17 cellular contexts compared by ENCODE assay signal in the genomic region with DNA sequence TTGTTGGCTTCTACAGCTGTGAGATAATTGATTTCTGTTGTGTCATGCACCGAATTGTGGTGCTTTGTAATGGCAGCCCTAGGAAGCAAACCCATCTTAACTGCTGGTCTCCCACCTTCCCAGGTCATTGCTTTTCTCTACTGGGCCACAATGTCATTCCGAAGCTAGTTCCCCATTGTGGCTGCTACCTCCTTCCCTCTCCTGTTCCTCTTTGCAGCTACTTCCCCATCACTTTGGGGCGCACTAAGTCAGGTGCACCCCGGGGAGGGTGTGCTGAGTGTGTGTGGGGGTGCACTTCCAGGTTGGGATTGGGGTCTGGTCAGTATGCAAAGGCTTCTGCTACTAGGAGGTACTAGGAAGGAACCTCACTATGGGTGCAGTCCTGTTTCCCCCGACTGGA.
A peak's percentile ranks its signal among the peaks of the same experiment; 100 is the strongest.
DNase-seq lines count a peak whose midpoint lies in the region; ATAC-seq and TF ChIP-seq lines count a peak whose summit lies in the region.
"Had no signal": no experiment of that assay in that cellular context is flagged by ENCODE, and none has a peak within 500 bp of the region (broad histone marks: within the 10 kb centered on the region; RNA-seq: fewer than 3 reads in every experiment).

No MANE protein-coding gene starts in this region.

- 92 to 98% (median 94%) methylated on average over 5 of the region's 5 CpGs for WGBS in ovary, 3 donors

- H4K20me1 ChIP-seq in BLaER1 treated with 17β-estradiol and CSF1 and Interleukin-3, amounts not matched to agents 10 nM and 100 nM = no peaks in the 10 kb centered on the region; a peak in 1 of 22 replicates
- no peaks in the 10 kb centered on the region for H4K20me1 ChIP-seq in KMS-11 (ENCODE audit: insufficient read depth)

- H3K36me3 ChIP-seq in BLaER1 treated with 17β-estradiol and CSF1 and Interleukin-3, amounts not matched to agents 10 nM and 100 nM = no peaks in the 10 kb centered on the region
- H3K36me3 ChIP-seq in KMS-11 (ENCODE audit: insufficient read depth) (no peaks in the 10 kb centered on the region), ovary (no peaks in the 10 kb centered on the region)
- H3K36me3 ChIP-seq: heart right ventricle, MG63 had no signal

- H3K9me3 Mint-ChIP-seq in naive B cell = peaks cover 0 to 1% (median 0%) of the 10 kb centered on the region in 7 donors
- H3K9me3 Mint-ChIP-seq: neural crest cell had no signal

- 0 out of 20 replicates have a peak overlapping the region, but pooled peaks of 1 of the 10 experiments have one; percentile 37 for H3K4me3 ChIP-seq in BLaER1 treated with 17β-estradiol and CSF1 and Interleukin-3, amounts not matched to agents 10 nM and 100 nM
- no peak overlapping the region for H3K4me3 ChIP-seq in KMS-11 (IDR thresholded peaks at IDR 0.05; ENCODE audit: insufficient read depth, low read depth, low read length)
- H3K4me3 ChIP-seq in ovary = no peak overlapping the region
- H3K4me3 ChIP-seq: GM23338, MG63 had no signal

- TF ChIP-seq POLR2A in ovary (IDR thresholded peaks at IDR 0.05) = no peak

- DNase-seq in SKM-1 treated with dmso at 0.1 percent for 144 hours (lab: John Stamatoyannopoulos, UW; ENCODE audit: unreplicated experiment) = peak; percentile 75
- DNase-seq in naive B cell = peak; percentile 29
- DNase-seq in ovary = no peak
- DNase-seq in dedifferentiated amniotic fluid mesenchymal stem cell (ENCODE audit: extremely low spot score) = no peak
- DNase-seq: activated CD4-positive, alpha-beta T cell treated with anti-CD3 and anti-CD28 coated beads for 48 hours; effector CD8-positive, alpha-beta T cell; heart right ventricle; mesenchymal stem cell; MG63; retina had no signal

- TF ChIP-seq CTCF in KMS-11 (conservative IDR thresholded peaks at IDR 0.05; ENCODE audit: low read depth, low read length) (no peak), ovary (IDR thresholded peaks at IDR 0.05) (no peak)

- H3K4me3 Mint-ChIP-seq in naive B cell = peak overlapping the region; percentile 20 to 88 (median 76)
- H3K4me3 Mint-ChIP-seq: activated naive CD8-positive, alpha-beta T cell; GM23338; neural crest cell had no signal

- peak overlapping the region in 7 of 11 experiments; percentile 50 to 84 (median 80); a peak in 11 of 22 replicates for H3K27ac ChIP-seq in BLaER1 treated with 17β-estradiol and CSF1 and Interleukin-3, amounts not matched to agents 10 nM and 100 nM
- H3K27ac ChIP-seq in KMS-11 = peak overlapping the region; percentile 97
- H3K27ac ChIP-seq in ovary = no peak overlapping the region

- peak overlapping the region in 5 of 6 donors; percentile 2 to 76 (median 54) for H3K27ac Mint-ChIP-seq in naive B cell
- H3K27ac Mint-ChIP-seq: activated naive CD8-positive, alpha-beta T cell; GM23338 had no signal

- no peaks in the 10 kb centered on the region for H3K36me3 Mint-ChIP-seq in naive B cell
- H3K36me3 Mint-ChIP-seq: activated naive CD8-positive, alpha-beta T cell had no signal

- peaks cover 67 to 92% (median 85%) of the 10 kb centered on the region in 10 experiments for H3K4me1 ChIP-seq in BLaER1 treated with 17β-estradiol and CSF1 and Interleukin-3, amounts not matched to agents 10 nM and 100 nM
- H3K4me1 ChIP-seq in KMS-11 (ENCODE audit: low read depth, poor library complexity, severe bottlenecking) = peaks cover 46% of the 10 kb centered on the region
- H3K4me1 ChIP-seq in ovary (ENCODE audit: insufficient read depth) = peaks cover 6% of the 10 kb centered on the region

- no peaks in the 10 kb centered on the region for H3K9me3 ChIP-seq in BLaER1 treated with 17β-estradiol and CSF1 and Interleukin-3, amounts not matched to agents 10 nM and 100 nM (replicated peaks in 1 of 11)
- H3K9me3 ChIP-seq in ovary = no peaks in the 10 kb centered on the region
- H3K9me3 ChIP-seq: MG63 had no signal

- H3K4me1 Mint-ChIP-seq in naive B cell = peaks cover 35 to 41% (median 36%) of the 10 kb centered on the region in 3 donors

- peaks cover 0 to 4% (median 0%) of the 10 kb centered on the region in 3 donors for H3K27me3 Mint-ChIP-seq in naive B cell
- H3K27me3 Mint-ChIP-seq: activated naive CD8-positive, alpha-beta T cell had no signal

- peaks cover 0 to 9% (median 0%) of the 10 kb centered on the region in 11 experiments; a peak in 2 of 22 replicates for H3K27me3 ChIP-seq in BLaER1 treated with 17β-estradiol and CSF1 and Interleukin-3, amounts not matched to agents 10 nM and 100 nM
- H3K27me3 ChIP-seq in KMS-11 (ENCODE audit: insufficient read depth, low read depth) (no peaks in the 10 kb centered on the region), ovary (no peaks in the 10 kb centered on the region)
- H3K27me3 ChIP-seq: heart right ventricle, MG63 had no signal

- H3K4me2 ChIP-seq in BLaER1 treated with 17β-estradiol and CSF1 and Interleukin-3, amounts not matched to agents 10 nM and 100 nM = peak overlapping the region; percentile 67 to 99 (median 97)
- H3K4me2 ChIP-seq in KMS-11 = peak overlapping the region; percentile 82
- H3K4me2 ChIP-seq: GM23338 had no signal

- intact Hi-C loops in ovary (cut with DNase I) = no loop called here

- ATAC-seq in naive B cell (ENCODE audit: low read depth in 2 of 2) (peak; percentile 47 to 48), HG02870 (IDR thresholded peaks at IDR 0.05; ENCODE audit: unreplicated experiment) (no peak), HG03139 (IDR thresholded peaks at IDR 0.05; ENCODE audit: unreplicated experiment) (no peak)
- ATAC-seq: GM23338 had no signal

- H3K79me2 ChIP-seq in KMS-11 (ENCODE audit: insufficient read depth, low read depth) = no peaks in the 10 kb centered on the region

- H2AFZ ChIP-seq in KMS-11 (ENCODE audit: low read depth) = peak overlapping the region; percentile 75

- H3K9ac ChIP-seq in BLaER1 treated with 17β-estradiol and CSF1 and Interleukin-3, amounts not matched to agents 10 nM and 100 nM = peak overlapping the region in 5 of 11 experiments; percentile 31 to 69 (median 53); a peak in 8 of 22 replicates
- H3K9ac ChIP-seq in KMS-11 = peak overlapping the region; percentile 82; the same call in 1 of the 2 replicates

- no peak for TF ChIP-seq EP300 in ovary (IDR thresholded peaks at IDR 0.05)

Comparison
In these comparisons a context has a peak if more than half of its experiments do, and no peak if none do; other contexts are left out.
1. H3K27ac ChIP-seq: peak in BLaER1 treated with 17β-estradiol and CSF1 and Interleukin-3, amounts not matched to agents 10 nM and 100 nM (7 of 11) and KMS-11 (single experiment); none in ovary (0 of 2).
2. DNase-seq: peak in SKM-1 treated with dmso at 0.1 percent for 144 hours (single experiment) and naive B cell (single experiment); none in ovary (0 of 5) and dedifferentiated amniotic fluid mesenchymal stem cell (single experiment).
3. ATAC-seq: peak in naive B cell (2 of 2); none in HG02870 (single experiment) and HG03139 (single experiment).